Comparison of ENCODE assay signal across 8 cellular contexts in the genomic region with DNA sequence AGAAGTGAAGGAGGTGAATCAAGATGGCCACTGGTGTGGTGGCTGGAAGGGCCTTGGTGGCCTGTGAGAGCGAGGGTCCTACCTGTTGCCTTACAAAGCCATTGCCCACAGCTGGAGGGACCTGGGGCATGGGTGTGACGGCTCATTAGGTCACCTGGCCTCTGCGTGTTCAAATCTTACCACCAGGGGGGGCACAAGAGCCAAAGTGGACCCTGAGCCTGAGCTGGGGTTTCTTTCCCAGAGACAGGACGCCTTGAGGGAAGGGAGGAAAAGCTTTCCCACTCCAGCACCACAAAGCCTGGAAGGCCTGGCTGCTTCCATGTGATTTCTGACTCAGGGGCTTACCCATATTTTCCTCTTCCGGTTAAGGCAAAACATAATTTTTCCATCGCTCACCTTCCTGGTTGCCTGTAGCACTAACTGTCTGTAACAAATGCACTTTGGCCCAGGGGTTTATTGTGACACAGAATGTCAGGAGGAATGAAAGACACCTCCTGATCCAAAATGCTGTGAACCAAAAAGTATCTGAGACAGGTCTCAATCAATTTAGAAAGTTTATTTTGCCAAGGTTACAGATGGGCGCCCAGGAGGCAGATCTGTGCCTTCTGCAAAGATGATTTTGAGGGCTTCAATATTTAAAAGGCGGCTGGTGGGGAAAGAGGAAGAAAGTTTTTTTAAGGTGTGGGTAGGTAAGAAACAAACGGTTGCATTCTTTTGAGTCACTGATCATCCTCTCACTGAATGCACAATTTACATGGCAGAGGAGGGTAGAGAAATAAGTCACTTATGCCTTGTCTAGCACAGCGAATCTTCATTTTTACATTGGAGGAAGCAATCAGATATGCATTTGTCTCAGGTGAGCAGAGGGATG. TPM values are rescaled to one million over a fixed set of nuclear protein-coding genes. Genes with fewer than 3 reads are reported as not detected.
DNase-seq lines count a peak whose midpoint lies in the region; ATAC-seq and TF ChIP-seq lines count a peak whose summit lies in the region.

No MANE protein-coding gene starts in this region.

- H3K4me3 ChIP-seq in BJ (ENCODE audit: low read depth, low read length) (no peak overlapping the region), lower leg skin (ENCODE audit: low read depth, poor library complexity, severe bottlenecking) (no peak overlapping the region)

- H3K36me3 ChIP-seq in BJ (ENCODE audit: control insufficient read depth, insufficient read depth, low read length) = no peaks in the 10 kb centered on the region

- no peak for TF ChIP-seq POLR2A in lower leg skin (IDR thresholded peaks at IDR 0.05)

- DNase-seq in BJ (ENCODE audit: low read depth) = no peak
- DNase-seq in NCI-H2171 treated with DMSO at 0.1 percent for 48 hours (lab: John Stamatoyannopoulos, UW) = peak; percentile 82
- peak; percentile 83 for DNase-seq in activated CD4-positive, alpha-beta T cell treated with anti-CD3 and anti-CD28 coated beads for 48 hours
- DNase-seq in dedifferentiated amniotic fluid mesenchymal stem cell (ENCODE audit: extremely low spot score) = peak; percentile 89
- DNase-seq in lower leg skin (ENCODE audit: low spot score in 2 of 2) = peak; percentile 90 to 98
- peak; percentile 55 to 70 for DNase-seq in stimulated activated CD4-positive, alpha-beta T cell treated with anti-CD3 and anti-CD28 coated beads, Interleukin-4, amount 100 ng/mL, for 4 hours

- TF ChIP-seq CTCF in BJ (IDR thresholded peaks at IDR 0.05; ENCODE audit: insufficient read depth, low read depth, low read length) = peak; percentile 94
- peak in 1 of 3 donors; percentile 87 for TF ChIP-seq CTCF in lower leg skin (IDR thresholded peaks at IDR 0.05)

- intact Hi-C loops in lower leg skin (cut with DNase I; ENCODE audit: low total_unique reads) = loop anchor here (2.0 kb wide), 1 partner anchor 89 kb away; no protein-coding TSS in a partner anchor

- POLR2A ChIA-PET in BJ (lab: Charles Lee) = interaction anchor here (0.6 kb wide), 1 partner anchor 338 kb away, joined by 7 read pairs; no protein-coding TSS in a partner anchor

- H3K27me3 ChIP-seq in BJ (ENCODE audit: control insufficient read depth, insufficient read depth, low read length) = no peaks in the 10 kb centered on the region

- CTCF ChIA-PET in BJ (lab: Yijun Ruan, JAX) = interaction anchor here (0.6 to 11.6 kb wide), 52 partner anchors 8 to 269 kb away, joined by 3 to 202 read pairs (median 5); no protein-coding TSS in a partner anchor

- 27 to 29% methylated on average over 10 of the region's 10 CpGs for WGBS in lower leg skin, 2 donors

- peak; percentile 46 for ATAC-seq in GM21717 (IDR thresholded peaks at IDR 0.05; ENCODE audit: unreplicated experiment)
- ATAC-seq in HG02938 (IDR thresholded peaks at IDR 0.05; ENCODE audit: unreplicated experiment) = no peak

RNA-seq across cellular contexts. Expression of a gene that starts 4.3 kb away (rescaled TPM):
- polyA plus RNA-seq in BJ (2011; rRNA removed) = 86.0 and 91.2 TPM in 2 replicates
- polyA minus RNA-seq in BJ (2011; rRNA and poly(A)+ RNA removed) = 33.3 and 44.2 TPM in 2 replicates
- total RNA-seq in lower leg skin = 100 to 1,000 TPM; 378 to 494 (median 412) TPM
